In genomic region chr2:226410212-226410611, GRCh38 we compare ENCODE assay signal across 25 cellular contexts.
"Had no signal": no experiment of that assay in that cellular context is flagged by ENCODE, and none has a peak within 500 bp of the region (broad histone marks: within the 10 kb centered on the region; RNA-seq: fewer than 3 reads in every experiment).

No MANE protein-coding gene starts in this region.

- H3K4me2 ChIP-seq: smooth muscle cell had no signal

- H3K27me3 ChIP-seq: adrenal gland, colonic mucosa, dorsolateral prefrontal cortex, esophagus muscularis mucosa, left lung, neutrophil, stomach, transverse colon had no signal

- H3K9me3 ChIP-seq: adrenal gland, colonic mucosa, esophagus muscularis mucosa, left lung, neutrophil, stomach, transverse colon had no signal

- H3K79me2 ChIP-seq: parathyroid adenoma had no signal

- H3K27ac Mint-ChIP-seq: activated naive CD4-positive, alpha-beta T cell treated with anti-CD3 and anti-CD28 coated beads, Interleukin-2, amount 50 U/mL, for 72 hours; activated T-cell treated with anti-CD3 and anti-CD28 coated beads, Interleukin-2, amount 50 U/mL, for 24 hours; activated T-helper 17 cell treated with anti-CD3 and anti-CD28 coated beads, Interleukin-2, amount 50 U/mL, for 72 hours; effector memory CD8-positive, alpha-beta T cell; stimulated activated memory B cell treated with anti-CD40 and anti-IgM and Interleukin-4, amounts not matched to agents 10 μg/mL and 1 μg/mL and 100 μg/mL, for 72 hours; WTC11 had no signal

- H3K27ac ChIP-seq: adrenal gland, colonic mucosa, dorsolateral prefrontal cortex, esophagus muscularis mucosa, left lung, parathyroid adenoma, stomach, transverse colon had no signal

- H3K36me3 ChIP-seq: adrenal gland, colonic mucosa, esophagus muscularis mucosa, left lung, neutrophil, stomach, transverse colon had no signal

- H3K4me3 Mint-ChIP-seq: activated T-cell treated with anti-CD3 and anti-CD28 coated beads, Interleukin-2, amount 50 U/mL, for 24 hours; activated T-helper 17 cell treated with anti-CD3 and anti-CD28 coated beads, Interleukin-2, amount 50 U/mL, for 72 hours; central memory CD8-positive, alpha-beta T cell; effector memory CD8-positive, alpha-beta T cell; nephron; stimulated activated memory B cell treated with anti-CD40 and anti-IgM and Interleukin-4, amounts not matched to agents 10 μg/mL and 1 μg/mL and 100 μg/mL, for 72 hours; WTC11 had no signal

- FAIRE-seq: astrocyte, endothelial cell of umbilical vein, urothelium cell line had no signal

- H3K9me3 Mint-ChIP-seq: activated T-cell treated with anti-CD3 and anti-CD28 coated beads, Interleukin-2, amount 50 U/mL, for 24 hours; activated T-helper 17 cell treated with anti-CD3 and anti-CD28 coated beads, Interleukin-2, amount 50 U/mL, for 72 hours; central memory CD8-positive, alpha-beta T cell; effector memory CD8-positive, alpha-beta T cell; stimulated activated memory B cell treated with anti-CD40 and anti-IgM and Interleukin-4, amounts not matched to agents 10 μg/mL and 1 μg/mL and 100 μg/mL, for 72 hours had no signal

- H3K36me3 Mint-ChIP-seq: activated naive CD4-positive, alpha-beta T cell treated with anti-CD3 and anti-CD28 coated beads, Interleukin-2, amount 50 U/mL, for 72 hours; stimulated activated memory B cell treated with anti-CD40 and anti-IgM and Interleukin-4, amounts not matched to agents 10 μg/mL and 1 μg/mL and 100 μg/mL, for 72 hours; WTC11 had no signal

- H3K4me1 ChIP-seq: colonic mucosa, left lung, parathyroid adenoma had no signal

- H2AFZ ChIP-seq: parathyroid adenoma had no signal

- H3K4me3 ChIP-seq: adrenal gland, colonic mucosa, dorsolateral prefrontal cortex, esophagus muscularis mucosa, left lung, smooth muscle cell, stomach, transverse colon had no signal

- DNase-seq: activated CD8-positive, alpha-beta memory T cell treated with anti-CD3 and anti-CD28 coated beads, Interleukin-2, amount 50 U/mL, for 4 hours; activated T-cell treated with anti-CD3 and anti-CD28 coated beads, Interleukin-2, amount 50 U/mL, for 24 hours; adrenal gland; colonic mucosa; dorsolateral prefrontal cortex; effector memory CD8-positive, alpha-beta T cell; left lung; midbrain; stimulated activated CD4-positive, alpha-beta T cell treated with anti-CD3 and anti-CD28 coated beads, Interleukin-15, amount 100 ng/mL, for 24 hours; stomach; T-helper 1 cell; transverse colon had no signal

- H3K4me1 Mint-ChIP-seq: activated T-helper 17 cell treated with anti-CD3 and anti-CD28 coated beads, Interleukin-2, amount 50 U/mL, for 72 hours; central memory CD8-positive, alpha-beta T cell; stimulated activated memory B cell treated with anti-CD40 and anti-IgM and Interleukin-4, amounts not matched to agents 10 μg/mL and 1 μg/mL and 100 μg/mL, for 72 hours had no signal
